In the genomic region with DNA sequence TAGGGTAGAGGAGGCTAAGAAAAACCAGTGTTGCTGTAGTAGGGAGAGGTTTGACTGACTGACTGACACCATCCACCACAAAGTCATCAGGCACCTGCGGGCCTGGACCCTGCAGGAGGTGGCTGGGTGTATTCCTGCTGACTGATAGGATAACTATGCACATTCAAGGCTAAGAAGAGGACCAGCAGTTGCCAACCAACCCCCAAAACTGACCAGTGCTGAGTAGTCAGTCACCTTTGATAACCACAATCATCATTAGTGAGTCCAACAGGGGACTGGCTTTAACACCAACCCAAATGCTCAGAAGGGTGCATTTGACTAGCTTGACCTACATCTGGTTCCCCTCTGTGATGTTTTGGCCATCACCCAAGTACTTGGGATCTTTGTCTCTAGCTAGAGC, we compare ENCODE assay signal across 31 cellular contexts. TPM values are rescaled to one million over a fixed set of nuclear protein-coding genes. Genes with fewer than 3 reads are reported as not detected.
DNase-seq lines count a peak whose midpoint lies in the region; ATAC-seq, FAIRE-seq and TF ChIP-seq lines count a peak whose summit lies in the region.
"Had no signal": no experiment of that assay in that cellular context is flagged by ENCODE, and none has a peak within 500 bp of the region (broad histone marks: within the 10 kb centered on the region; RNA-seq: fewer than 3 reads in every experiment).

No MANE protein-coding gene starts in this region.

- no peak overlapping the region for H3K14ac ChIP-seq in H1 (ENCODE audit: insufficient read length)

- H3K27me3 ChIP-seq in PC-3 (ENCODE audit: low read length) (no peaks in the 10 kb centered on the region), H1 (replicated peaks in 1 of 4; ENCODE audit: control insufficient read depth in 3 of 4, extremely low read depth in 1 of 4, insufficient read depth in 3 of 4, low read length in 3 of 4) (peaks cover 0 to 8% (median 2%) of the 10 kb centered on the region in 4 experiments; a peak in 3 of 7 replicates), mesendoderm (ENCODE audit: insufficient read depth, low read length, poor library complexity) (no peaks in the 10 kb centered on the region), HAP-1 (ENCODE audit: low read depth) (no peaks in the 10 kb centered on the region)
- H3K27me3 ChIP-seq: BLaER1 treated with 17β-estradiol and CSF1 and Interleukin-3, amounts not matched to agents 10 nM and 100 nM had no signal

- H3K79me1 ChIP-seq in H1 (ENCODE audit: low read depth, low read length): no peaks in the 10 kb centered on the region
- H3K79me1 ChIP-seq in mesendoderm (ENCODE audit: low read length): no peaks in the 10 kb centered on the region

- peak; percentile 31 for ATAC-seq in PC-3
- no peak for ATAC-seq in stimulated activated naive CD8-positive, alpha-beta T cell treated with anti-CD3 and anti-CD28 coated beads, Interleukin-15, Interleukin-2, amounts not matched to agents 100 U/mL and 50 U/mL, for 24 hours
- ATAC-seq: A549, HepG2, K562, Panc1 had no signal

- H3K9ac ChIP-seq in PC-3 (ENCODE audit: low read length) (no peak overlapping the region), H1 (replicated peaks in 1 of 4; ENCODE audit: extremely low read depth in 1 of 4, low read depth in 3 of 4, low read length in 3 of 4) (no peak overlapping the region), mesendoderm (ENCODE audit: low read length) (no peak overlapping the region)
- H3K9ac ChIP-seq: BLaER1 treated with 17β-estradiol and CSF1 and Interleukin-3, amounts not matched to agents 10 nM and 100 nM; GM23248 had no signal

- H3K4me1 ChIP-seq in PC-3 (ENCODE audit: insufficient read depth, low read length) (peaks cover 19% of the 10 kb centered on the region), H1 (replicated peaks in 1 of 4; ENCODE audit: control insufficient read depth in 3 of 4, insufficient read depth in 4 of 4, low read length in 3 of 4) (peaks cover 6 to 12% (median 9%) of the 10 kb centered on the region in 4 experiments; a peak in 6 of 7 replicates), mesendoderm (ENCODE audit: control insufficient read depth, low read depth, low read length) (peaks cover 6% of the 10 kb centered on the region), HAP-1 (no peaks in the 10 kb centered on the region)
- H3K4me1 ChIP-seq: A549; BLaER1 treated with 17β-estradiol and CSF1 and Interleukin-3, amounts not matched to agents 10 nM and 100 nM had no signal

- H3K9me3 ChIP-seq in PC-3 (ENCODE audit: low read length): 0 out of 2 replicates have a peak, but pooled peaks cover 3% of the 10 kb centered on the region
- peaks cover 3% of the 10 kb centered on the region in 2 experiments; a peak in 3 of 4 replicates for H3K9me3 ChIP-seq in H1 (ENCODE audit: insufficient read depth in 2 of 2, low read depth in 1 of 2, low read length in 1 of 2)
- H3K9me3 ChIP-seq in HAP-1: no peaks in the 10 kb centered on the region

- peak overlapping the region; percentile 41; the same call in 1 of the 2 replicates for H3K18ac ChIP-seq in H1 (ENCODE audit: extremely low read depth, low read length)
- H3K18ac ChIP-seq in mesendoderm (ENCODE audit: low read length): no peak overlapping the region

- H3K36me3 ChIP-seq in PC-3 (ENCODE audit: low read depth, low read length): no peaks in the 10 kb centered on the region
- no peaks in the 10 kb centered on the region for H3K36me3 ChIP-seq in H1 (ENCODE audit: control insufficient read depth in 2 of 4, insufficient read depth in 4 of 4, low read length in 3 of 4)
- H3K36me3 ChIP-seq in mesendoderm (ENCODE audit: control insufficient read depth, insufficient read depth, low read length): no peaks in the 10 kb centered on the region
- H3K36me3 ChIP-seq in HAP-1 (replicated peaks): no peaks in the 10 kb centered on the region
- H3K36me3 ChIP-seq: BLaER1 treated with 17β-estradiol and CSF1 and Interleukin-3, amounts not matched to agents 10 nM and 100 nM had no signal

- H3K4me3 ChIP-seq in PC-3 (ENCODE audit: low read length) (no peak overlapping the region), H1 (ENCODE audit: extremely low read depth in 1 of 4, insufficient read depth in 2 of 4, low read depth in 3 of 4, low read length in 4 of 4) (no peak overlapping the region), mesendoderm (ENCODE audit: low read length) (no peak overlapping the region), HAP-1 (no peak overlapping the region)
- H3K4me3 ChIP-seq: A549; BLaER1 treated with 17β-estradiol and CSF1 and Interleukin-3, amounts not matched to agents 10 nM and 100 nM; GM23248; K562; SK-N-MC had no signal

- in situ Hi-C loops in HAP-1 (cut with MboI; ENCODE audit: low sequenced_read_pairs): no loop called here

- H2BK5ac ChIP-seq in H1 (ENCODE audit: low read depth, low read length) (peak overlapping the region; percentile 72; the same call in 1 of the 2 replicates), mesendoderm (ENCODE audit: low read length) (peak overlapping the region; percentile 9)

- no peak for TF ChIP-seq POLR2A in H1 (IDR thresholded peaks at IDR 0.05; ENCODE audit: control extremely low read depth in 1 of 2, low read depth in 2 of 2, low read length in 2 of 2)

- POLR2A ChIA-PET in PC-3 (lab: Charles Lee; ENCODE audit: unreplicated experiment): no interaction called here
- POLR2A ChIA-PET in H1 (lab: Charles Lee; ENCODE audit: partially characterized antibody): no interaction called here

- CTCF ChIA-PET in PC-3 (lab: Charles Lee): no interaction called here
- CTCF ChIA-PET in H1 (lab: Charles Lee; ENCODE audit: partially characterized antibody): interaction anchor here (1.2 to 2.0 kb wide), 2 partner anchors 11 to 12 kb away, joined by 3 to 5 read pairs; no protein-coding TSS in a partner anchor

- H3K56ac ChIP-seq in H1 (replicated peaks; ENCODE audit: insufficient read length, low read depth, low read length): no peak overlapping the region
- no peak overlapping the region for H3K56ac ChIP-seq in mesendoderm (ENCODE audit: low read length)

- H4K8ac ChIP-seq in H1 (ENCODE audit: extremely low read depth, insufficient read depth, low read length) (no peak overlapping the region), mesendoderm (ENCODE audit: low read depth, low read length) (no peak overlapping the region)

- H3K23me2 ChIP-seq in H1 (ENCODE audit: low read depth, low read length): no peaks in the 10 kb centered on the region

- H3K27ac ChIP-seq in PC-3 (ENCODE audit: low read length): no peak overlapping the region
- H3K27ac ChIP-seq in H1 (ENCODE audit: low read depth, low read length): no peak overlapping the region
- H3K27ac ChIP-seq in mesendoderm (ENCODE audit: low read depth, low read length): peak overlapping the region; percentile 43
- H3K27ac ChIP-seq: A549; BLaER1 treated with 17β-estradiol and CSF1 and Interleukin-3, amounts not matched to agents 10 nM and 100 nM; GM23248; HL-60; SK-N-MC had no signal

- H4K5ac ChIP-seq in H1 (ENCODE audit: insufficient read length, low read depth, low read length) (no peak overlapping the region), mesendoderm (ENCODE audit: low read length) (no peak overlapping the region)

- H2BK120ac ChIP-seq in H1 (replicated peaks; ENCODE audit: low read depth, low read length) (no peak overlapping the region), mesendoderm (ENCODE audit: low read depth, low read length) (no peak overlapping the region)

- TF ChIP-seq CTCF in PC-3 (conservative IDR thresholded peaks at IDR 0.05; ENCODE audit: low read depth, low read length) (no peak), H1 (IDR thresholded peaks at IDR 0.05; ENCODE audit: control extremely low read depth in 1 of 3, insufficient read depth in 1 of 3, low read depth in 1 of 3, low read length in 3 of 3) (no peak)

- 88% methylated on average over 1 of the region's 1 CpG; no CpG with 5 or more reads in 1 of the 2 experiments for WGBS in H1 (ENCODE audit: extremely low coverage in 1 of 2, insufficient coverage in 1 of 2, insufficient read length in 1 of 2, insufficient replicate concordance in 2 of 2, low coverage in 1 of 2, low lambda C conversion rate in 2 of 2, missing lambda C conversion rate in 1 of 2), 2 experiments
- WGBS in mesendoderm (ENCODE audit: extremely low coverage, insufficient coverage, low lambda C conversion rate): no CpG with 5 or more reads among the region's 1 CpG

- 0 out of 2 replicates have a peak overlapping the region, but pooled peaks have one; percentile 63 for H2BK15ac ChIP-seq in H1 (ENCODE audit: low read length)
- no peak overlapping the region for H2BK15ac ChIP-seq in mesendoderm (replicated peaks; ENCODE audit: low read depth)

- no TSS peak for BruUV-seq in PC-3 (replicated peaks; lab: Mats Ljungman, UMichigan)

- H3K4me2 ChIP-seq in PC-3 (ENCODE audit: low read length) (no peak overlapping the region), H1 (ENCODE audit: insufficient read depth in 1 of 2, low read depth in 2 of 2, low read length in 2 of 2) (peak overlapping the region in 1 of 2 experiments; percentile 42; a peak in 1 of 4 replicates), mesendoderm (ENCODE audit: low read length) (no peak overlapping the region)
- H3K4me2 ChIP-seq: A549; BLaER1 treated with 17β-estradiol and CSF1 and Interleukin-3, amounts not matched to agents 10 nM and 100 nM had no signal

- intact Hi-C loops in PC-3 (cut with micrococcal nuclease): no loop called here

- no peaks in the 10 kb centered on the region for H3K9me2 ChIP-seq in PC-3 (replicated peaks; ENCODE audit: low read length)

- no peak for TF ChIP-seq EP300 in H1 (IDR thresholded peaks at IDR 0.05; ENCODE audit: borderline replicate concordance in 1 of 2, low read depth in 2 of 2, low read length in 2 of 2)

- H3F3A ChIP-seq in PC-3 (ENCODE audit: low read length, unreplicated experiment): no peaks in the 10 kb centered on the region

- H2AK5ac ChIP-seq in H1 (ENCODE audit: low read depth, low read length) (no peak overlapping the region), mesendoderm (ENCODE audit: low read length) (peak overlapping the region; percentile 43)

- H3K23ac ChIP-seq in H1 (ENCODE audit: insufficient read length): no peak overlapping the region
- no peak overlapping the region for H3K23ac ChIP-seq in mesendoderm (ENCODE audit: low read length)

- no peak for FAIRE-seq in H1 (lab: Jason Lieb, UNC)
- FAIRE-seq: A549, G401.6, HepG2, K562 had no signal

- peak overlapping the region; percentile 45; the same call in 1 of the 2 replicates for H2BK12ac ChIP-seq in H1 (ENCODE audit: low read depth, low read length)

- no peaks in the 10 kb centered on the region for H3K79me2 ChIP-seq in PC-3 (ENCODE audit: low read length)
- H3K79me2 ChIP-seq in H1 (ENCODE audit: control insufficient read depth in 1 of 2, insufficient read depth in 2 of 2, low read length in 2 of 2): no peaks in the 10 kb centered on the region
- no peaks in the 10 kb centered on the region for H3K79me2 ChIP-seq in mesendoderm (ENCODE audit: control insufficient read depth, insufficient read depth, low read length)

- DNase-seq in HT1080 (ENCODE audit: low read depth): peak; percentile 75
- peak; percentile 21 for DNase-seq in PC-3
- no peak for DNase-seq in H1 (ENCODE audit: low read depth in 1 of 2, low spot score in 2 of 2)
- no peak for DNase-seq in mesendoderm
- no peak for DNase-seq in stimulated activated naive CD8-positive, alpha-beta T cell treated with anti-CD3 and anti-CD28 coated beads, Interleukin-15, Interleukin-2, amounts not matched to agents 100 U/mL and 50 U/mL, for 24 hours
- no peak for DNase-seq in nucleus accumbens (lab: John Stamatoyannopoulos, UW)
- DNase-seq in HAP-1 (ENCODE audit: low spot score in 2 of 2): no peak
- DNase-seq: AML-193; CD4-positive, alpha-beta T cell; COR-L47; DMS53; GM23248; H9; HFFc6; Kasumi-1; MV-4-11; NCI-H1105; NCI-H1436 treated with DMSO at 0.1 percent for 48 hours; NCI-H187 treated with DMSO at 0.1 percent for 48 hours; NCI-H2107; NCI-H748 treated with DMSO at 0.1 percent for 48 hours; SIG-M5 had no signal

- no peak overlapping the region for H3K4ac ChIP-seq in H1 (replicated peaks; ENCODE audit: insufficient read length, low read depth, low read length)
- H3K4ac ChIP-seq in mesendoderm (ENCODE audit: low read depth, low read length): no peak overlapping the region

- no peak overlapping the region for H2AFZ ChIP-seq in PC-3 (ENCODE audit: low read length)
- no peak overlapping the region for H2AFZ ChIP-seq in H1 (ENCODE audit: low read length)
- H2AFZ ChIP-seq: GM23248 had no signal

- no peak overlapping the region for H4K91ac ChIP-seq in H1 (replicated peaks; ENCODE audit: insufficient read length, low read length)

- peak overlapping the region; percentile 95; the same call in 1 of the 2 replicates for H2BK20ac ChIP-seq in H1 (ENCODE audit: low read length)

- TF ChIP-seq RAD21 in H1 (IDR thresholded peaks at IDR 0.05 in 1 of 2, conservative IDR thresholded peaks at IDR 0.05 in 1 of 2; ENCODE audit: low read depth in 2 of 2, low read length in 2 of 2): no peak

- H4K20me1 ChIP-seq in PC-3 (ENCODE audit: low read length) (no peaks in the 10 kb centered on the region), H1 (replicated peaks in 1 of 2; ENCODE audit: control insufficient read depth in 1 of 2, insufficient read depth in 2 of 2, low read length in 2 of 2) (no peaks in the 10 kb centered on the region)
- H4K20me1 ChIP-seq: BLaER1 treated with 17β-estradiol and CSF1 and Interleukin-3, amounts not matched to agents 10 nM and 100 nM had no signal

RNA-seq across cellular contexts. Expression of a gene that starts 30.5 kb away (rescaled TPM):
- total RNA-seq in HT1080 (2014; rRNA removed; shearing (Covaris generic)): 22.2 and 29.2 TPM in 2 replicates
- polyA plus RNA-seq in HT1080 (2015; cell fraction: cytosol; rRNA removed): 9.5 and 12.5 TPM in 2 replicates
- 17.7 and 20.7 TPM in 2 replicates for polyA plus RNA-seq in HT1080 (2015; cell fraction: nucleus; rRNA removed)
- total RNA-seq in PC-3 (2014; rRNA removed): 1.2 TPM in 2 replicates
- 0.76 and 1.8 TPM in 2 replicates for total RNA-seq in H1 (2021; fragmentation: NEBNext Ultra II Directional; extraction: Animal tissue kit (Norgen Biotek cat#: 25700))
- 0.44 and 0.79 TPM in 2 replicates for polyA plus RNA-seq in H1 (2011; rRNA removed)
- polyA plus RNA-seq in H1 (2011; cell fraction: cytosol; rRNA removed): 0.40 TPM
- 0.88 TPM for polyA plus RNA-seq in H1 (2011; cell fraction: nucleus; rRNA removed)
- 0.51 to 1.1 TPM (median 0.55 TPM) in 4 replicates for polyA plus RNA-seq in H1 (2012, experiment 1 of 2)
- 0.26 TPM for polyA plus RNA-seq in H1 (2012, experiment 2 of 2)
- 0.69 TPM for polyA plus RNA-seq in H1 (2013, experiment 1 of 2)
- polyA plus RNA-seq in H1 (2013, experiment 2 of 2): 0.63 TPM
- polyA minus RNA-seq in H1 (2011; rRNA and poly(A)+ RNA removed): 2.0 and 2.7 TPM in 2 replicates
- polyA minus RNA-seq in H1 (2011; cell fraction: cytosol; rRNA and poly(A)+ RNA removed): 1.0 TPM
- 1.6 TPM for polyA minus RNA-seq in H1 (2011; cell fraction: nucleus; rRNA and poly(A)+ RNA removed)
- 0.24 TPM for polyA plus RNA-seq in mesendoderm (2013, experiment 1 of 2)
- polyA plus RNA-seq in mesendoderm (2013, experiment 2 of 2): 0.25 TPM
- total RNA-seq: MCF 10A had no signal
- polyA plus RNA-seq: GM23248, K562 had no signal

Comparison
In these comparisons a context has a peak if more than half of its experiments do, and no peak if none do; other contexts are left out.
1. DNase-seq: peak in HT1080 (single experiment) and PC-3 (single experiment); none in H1 (0 of 2), mesendoderm (single experiment), stimulated activated naive CD8-positive, alpha-beta T cell treated with anti-CD3 and anti-CD28 coated beads, Interleukin-15, Interleukin-2, amounts not matched to agents 100 U/mL and 50 U/mL, for 24 hours (single experiment), nucleus accumbens (0 of 56) and HAP-1 (0 of 2).